In genomic region chr7:31782411-31782991, GRCh38 we compare ENCODE assay signal across 1 cellular context.
TF ChIP-seq lines count a peak whose summit lies in the region.

No MANE protein-coding gene starts in this region.

TF ChIP-seq in HCT116, 20 proteins besides CTCF, POLR2A, EP300 and RAD21 (continued from another document):
- no peak for TF ChIP-seq MAX (IDR thresholded peaks at IDR 0.05)
